Comparison of ENCODE assay signal across 20 cellular contexts in genomic region chr10:98351831-98352402, GRCh38.
DNase-seq lines count a peak whose midpoint lies in the region; ATAC-seq, FAIRE-seq and TF ChIP-seq lines count a peak whose summit lies in the region.
"Had no signal": no experiment of that assay in that cellular context is flagged by ENCODE, and none has a peak within 500 bp of the region (broad histone marks: within the 10 kb centered on the region; RNA-seq: fewer than 3 reads in every experiment).

No MANE protein-coding gene starts in this region.

- no peak for FAIRE-seq in GM12891 (lab: Jason Lieb, UNC)
- FAIRE-seq: G401.6, GM19239, HTR-8/SVneo had no signal

- no peak for DNase-seq in IMR-90
- DNase-seq in fibroblast of mammary gland (ENCODE audit: low read depth), result peak; percentile 30
- DNase-seq in right cardiac atrium, result peak in 2 of 3 donors; percentile 20 to 68
- DNase-seq in aorta, result peak in 1 of 2 donors; percentile 67
- no peak for DNase-seq in NCI-H446 treated with DMSO at 0.1 percent for 48 hours (lab: John Stamatoyannopoulos, UW)
- no peak for DNase-seq in NCI-H1417 (lab: John Stamatoyannopoulos, UW)
- no peak for DNase-seq in GM12891 (ENCODE audit: insufficient read length, low spot score)
- DNase-seq: ACHN, DMS 273 treated with DMSO at 0.1 percent for 48 hours, DND-41, GM23248, HCEC 1CT, Karpas-422, NCI-H1048, NCI-H1436 treated with DMSO at 0.1 percent for 48 hours, NCI-H2029 treated with DMSO at 0.1 percent for 48 hours had no signal

- dilution Hi-C loops in IMR-90 (cut with HindIII; ENCODE audit: low sequenced_read_pairs, unreplicated experiment), result no loop called here

- H3K9ac ChIP-seq in IMR-90 (ENCODE audit: low read depth, low read length), result no peak overlapping the region
- H3K9ac ChIP-seq: GM23248 had no signal

- no peak overlapping the region for H4K5ac ChIP-seq in IMR-90 (ENCODE audit: low read depth, low read length)

- H3K27me3 ChIP-seq in IMR-90 (ENCODE audit: control insufficient read depth, insufficient read depth, low read length) (no peaks in the 10 kb centered on the region), right cardiac atrium (ENCODE audit: control insufficient read depth, insufficient read depth) (no peaks in the 10 kb centered on the region), aorta (ENCODE audit: control insufficient read depth in 1 of 2, insufficient read depth in 2 of 2, low read length in 1 of 2) (no peaks in the 10 kb centered on the region)

- H3K9me1 ChIP-seq in IMR-90 (ENCODE audit: insufficient read depth, low read length), result peaks cover 10% of the 10 kb centered on the region; the same call in 1 of the 2 replicates

- H2AK9ac ChIP-seq in IMR-90 (replicated peaks; ENCODE audit: low read depth, low read length, poor library complexity), result peak overlapping the region; percentile 60

- H2BK5ac ChIP-seq in IMR-90 (ENCODE audit: low read depth, low read length, poor library complexity, severe bottlenecking), result no peak overlapping the region

- H3K4me3 ChIP-seq in IMR-90 (ENCODE audit: insufficient read depth, low read depth, low read length) (no peak overlapping the region), fibroblast of mammary gland (ENCODE audit: control insufficient read depth, low read depth, low read length) (no peak overlapping the region), right cardiac atrium (ENCODE audit: low read length) (no peak overlapping the region), aorta (ENCODE audit: low read length in 2 of 2) (no peak overlapping the region)
- H3K4me3 ChIP-seq: GM23248 had no signal

- 98% methylated on average over 5 of the region's 11 CpGs; no CpG with 5 or more reads in 1 of the 2 experiments for WGBS in IMR-90 (ENCODE audit: extremely low coverage in 2 of 2, insufficient read length in 1 of 2), 2 experiments
- 35% methylated on average over 11 of the region's 11 CpGs for WGBS in right cardiac atrium
- 44 to 51% methylated on average over 11 of the region's 11 CpGs for WGBS in aorta, 2 donors

- CTCF ChIA-PET in IMR-90 (lab: Yijun Ruan, JAX), result interaction anchor here (0.6 to 1.1 kb wide), 2 partner anchors 11 to 29 kb away, joined by 3 to 4 read pairs; no protein-coding TSS in a partner anchor

- no peak overlapping the region for H2AFZ ChIP-seq in IMR-90 (replicated peaks; ENCODE audit: low read length, poor library complexity)
- H2AFZ ChIP-seq: GM23248 had no signal

- TF ChIP-seq RAD21 in IMR-90 (IDR thresholded peaks at IDR 0.05; ENCODE audit: low read length), result no peak

- ATAC-seq in IMR-90 (ENCODE audit: low read depth) (no peak), right cardiac atrium (peak in 1 of 2 donors; percentile 46), aorta (ENCODE audit: low FRiP score) (peak; percentile 47)
- ATAC-seq: Panc1 had no signal

- H3K14ac ChIP-seq in IMR-90 (replicated peaks; ENCODE audit: low read depth, low read length), result no peak overlapping the region

- peaks cover 8% of the 10 kb centered on the region for H3K4me1 ChIP-seq in IMR-90 (ENCODE audit: control insufficient read depth, insufficient read depth, low read length)
- no peaks in the 10 kb centered on the region for H3K4me1 ChIP-seq in right cardiac atrium (ENCODE audit: control insufficient read depth, insufficient read depth, low read length)
- no peaks in the 10 kb centered on the region for H3K4me1 ChIP-seq in aorta (ENCODE audit: control insufficient read depth in 1 of 2, insufficient read depth in 2 of 2, low read length in 2 of 2)

- no peak overlapping the region for H3K18ac ChIP-seq in IMR-90 (ENCODE audit: low read depth, low read length)

- H3K4me2 ChIP-seq in IMR-90 (ENCODE audit: low read depth, low read length), result no peak overlapping the region

- intact Hi-C loops in IMR-90 (cut with micrococcal nuclease), result no loop called here
- intact Hi-C loops in right cardiac atrium (cut with DNase I), result no loop called here
- intact Hi-C loops in aorta (cut with DNase I), result no loop called here

- H2BK15ac ChIP-seq in IMR-90 (ENCODE audit: low read depth, low read length), result no peak overlapping the region; the same call in 2 of the 3 replicates

- peaks cover 5% of the 10 kb centered on the region for H3K9me3 ChIP-seq in IMR-90 (ENCODE audit: control insufficient read depth, insufficient read depth, low read length)
- no peaks in the 10 kb centered on the region for H3K9me3 ChIP-seq in right cardiac atrium (ENCODE audit: control insufficient read depth, low read length)
- peaks cover 5% of the 10 kb centered on the region for H3K9me3 ChIP-seq in aorta (ENCODE audit: control insufficient read depth, low read length)

- H4K8ac ChIP-seq in IMR-90 (ENCODE audit: low read depth in 2 of 2, low read length in 2 of 2), result no peak overlapping the region

- H3K27ac ChIP-seq in IMR-90 (ENCODE audit: insufficient read depth, low read length) (no peak overlapping the region), right cardiac atrium (ENCODE audit: low read length) (no peak overlapping the region), aorta (ENCODE audit: low read depth in 1 of 2, low read length in 2 of 2) (no peak overlapping the region)
- H3K27ac ChIP-seq: GM23248 had no signal

- H3K36me3 ChIP-seq in IMR-90 (ENCODE audit: control insufficient read depth, insufficient read depth, low read length) (no peaks in the 10 kb centered on the region), aorta (ENCODE audit: control insufficient read depth in 1 of 2, insufficient read depth in 2 of 2, low read length in 1 of 2) (no peaks in the 10 kb centered on the region)

- H3K56ac ChIP-seq in IMR-90 (ENCODE audit: extremely low read depth, insufficient read depth, low read length), result no peak overlapping the region

- TF ChIP-seq CTCF in IMR-90 (conservative IDR thresholded peaks at IDR 0.05; ENCODE audit: low read depth, low read length) (no peak), fibroblast of mammary gland (conservative IDR thresholded peaks at IDR 0.05; ENCODE audit: control insufficient read depth, insufficient read depth, low read depth, low read length) (no peak)

- H3K4ac ChIP-seq in IMR-90 (ENCODE audit: low read depth, low read length), result no peak overlapping the region

- H3K23ac ChIP-seq in IMR-90 (ENCODE audit: low read depth, low read length), result no peak overlapping the region

- no peaks in the 10 kb centered on the region for H3K79me1 ChIP-seq in IMR-90 (ENCODE audit: low read depth in 1 of 2, low read length in 2 of 2)

- in situ Hi-C loops in IMR-90 (cut with MboI; ENCODE audit: low sequenced_read_pairs), result no loop called here

- H4K91ac ChIP-seq in IMR-90 (ENCODE audit: insufficient read depth, low read depth, low read length), result no peak overlapping the region; the same call in 1 of the 2 replicates

- peak overlapping the region; percentile 57 for H2AK5ac ChIP-seq in IMR-90 (ENCODE audit: low read depth, low read length)

- peak overlapping the region; percentile 32; the same call in 1 of the 2 replicates for H2BK120ac ChIP-seq in IMR-90 (ENCODE audit: low read depth, low read length)

- POLR2A ChIA-PET in IMR-90 (lab: Charles Lee; ENCODE audit: unreplicated experiment), result no interaction called here

- no TSS peak for BruUV-seq in IMR-90 (replicated peaks; lab: Mats Ljungman, UMichigan)

- no peaks in the 10 kb centered on the region for H4K20me1 ChIP-seq in IMR-90 (ENCODE audit: insufficient read depth, low read length)

- TF ChIP-seq POLR2A in IMR-90 (IDR thresholded peaks at IDR 0.05; ENCODE audit: low read depth, low read length), result no peak
- no peak for TF ChIP-seq POLR2A in GM12891 (IDR thresholded peaks at IDR 0.05; ENCODE audit: low read depth, low read length)

- no peak overlapping the region for H2BK20ac ChIP-seq in IMR-90 (ENCODE audit: low read depth, low read length)

TF ChIP-seq in IMR-90, 13 proteins besides CTCF, POLR2A, EP300 and RAD21 (continues in another document):
- TF ChIP-seq SMC3 (IDR thresholded peaks at IDR 0.05; ENCODE audit: low read depth, low read length) (no peak), MAZ (IDR thresholded peaks at IDR 0.05; ENCODE audit: borderline replicate concordance, low read depth, low read length) (no peak), RCOR1 (IDR thresholded peaks at IDR 0.05; ENCODE audit: insufficient replicate concordance, low read length) (no peak), USF2 (IDR thresholded peaks at IDR 0.05; ENCODE audit: low read depth, low read length) (no peak), MXI1 (IDR thresholded peaks at IDR 0.05; ENCODE audit: borderline replicate concordance, low read depth, low read length) (no peak), NFE2L2 (IDR thresholded peaks at IDR 0.05; ENCODE audit: low read depth, low read length) (no peak), CEBPB (IDR thresholded peaks at IDR 0.05; ENCODE audit: low read depth, low read length) (no peak), CHD1 (IDR thresholded peaks at IDR 0.05; ENCODE audit: low read depth, low read length) (no peak), BHLHE40 (IDR thresholded peaks at IDR 0.05; ENCODE audit: low read depth, low read length) (no peak)

TF ChIP-seq in GM12891, 5 proteins besides CTCF, POLR2A, EP300 and RAD21:
- no peak for TF ChIP-seq POLR2AphosphoS5 (IDR thresholded peaks at IDR 0.05; ENCODE audit: low read depth, low read length)
- no peak for TF ChIP-seq TAF1 (IDR thresholded peaks at IDR 0.05; ENCODE audit: low read depth, low read length)

Comparison
In these comparisons a context has a peak if more than half of its experiments do, and no peak if none do; other contexts are left out.
1. DNase-seq: peak in fibroblast of mammary gland (single experiment) and right cardiac atrium (2 of 3); none in IMR-90 (single experiment), NCI-H446 treated with DMSO at 0.1 percent for 48 hours (single experiment), NCI-H1417 (0 of 3) and GM12891 (single experiment).